In genomic region chr4:7788687-7789425, GRCh38 we compare ENCODE assay signal across 2 cellular contexts.
TF ChIP-seq lines count a peak whose summit lies in the region.

No MANE protein-coding gene starts in this region.

TF ChIP-seq in IMR-90, 13 proteins besides CTCF, POLR2A, EP300 and RAD21:
- no peak for TF ChIP-seq RFX5 (IDR thresholded peaks at IDR 0.05; ENCODE audit: low read depth, low read length)
- no peak for TF ChIP-seq MAFK (IDR thresholded peaks at IDR 0.05; ENCODE audit: low read depth, low read length)
- no peak for TF ChIP-seq RCOR1 (IDR thresholded peaks at IDR 0.05; ENCODE audit: insufficient replicate concordance, low read length)
- TF ChIP-seq USF2 (IDR thresholded peaks at IDR 0.05; ENCODE audit: low read depth, low read length): no peak
- peak; percentile 68 for TF ChIP-seq CEBPB (IDR thresholded peaks at IDR 0.05; ENCODE audit: low read depth, low read length)
- no peak for TF ChIP-seq MAZ (IDR thresholded peaks at IDR 0.05; ENCODE audit: borderline replicate concordance, low read depth, low read length)

TF ChIP-seq in H1, 55 proteins besides CTCF, POLR2A, EP300 and RAD21:
- TF ChIP-seq KDM1A (IDR thresholded peaks at IDR 0.05; ENCODE audit: borderline replicate concordance, low read length) (no peak), JUN (IDR thresholded peaks at IDR 0.05; ENCODE audit: low read depth, low read length) (no peak), MAFK (IDR thresholded peaks at IDR 0.05; ENCODE audit: low read depth, low read length) (no peak), POLR2AphosphoS5 (IDR thresholded peaks at IDR 0.05; ENCODE audit: low read depth, low read length) (no peak), KDM5A (IDR thresholded peaks at IDR 0.05; ENCODE audit: low read length) (no peak), TAF7 (optimal IDR thresholded peaks at IDR 0.05; ENCODE audit: borderline replicate concordance, low read depth, low read length) (no peak), TAF1 (IDR thresholded peaks at IDR 0.05; ENCODE audit: low read depth, low read length) (no peak), SIRT6 (IDR thresholded peaks at IDR 0.05; ENCODE audit: low read length) (no peak)
